In the genomic region with DNA sequence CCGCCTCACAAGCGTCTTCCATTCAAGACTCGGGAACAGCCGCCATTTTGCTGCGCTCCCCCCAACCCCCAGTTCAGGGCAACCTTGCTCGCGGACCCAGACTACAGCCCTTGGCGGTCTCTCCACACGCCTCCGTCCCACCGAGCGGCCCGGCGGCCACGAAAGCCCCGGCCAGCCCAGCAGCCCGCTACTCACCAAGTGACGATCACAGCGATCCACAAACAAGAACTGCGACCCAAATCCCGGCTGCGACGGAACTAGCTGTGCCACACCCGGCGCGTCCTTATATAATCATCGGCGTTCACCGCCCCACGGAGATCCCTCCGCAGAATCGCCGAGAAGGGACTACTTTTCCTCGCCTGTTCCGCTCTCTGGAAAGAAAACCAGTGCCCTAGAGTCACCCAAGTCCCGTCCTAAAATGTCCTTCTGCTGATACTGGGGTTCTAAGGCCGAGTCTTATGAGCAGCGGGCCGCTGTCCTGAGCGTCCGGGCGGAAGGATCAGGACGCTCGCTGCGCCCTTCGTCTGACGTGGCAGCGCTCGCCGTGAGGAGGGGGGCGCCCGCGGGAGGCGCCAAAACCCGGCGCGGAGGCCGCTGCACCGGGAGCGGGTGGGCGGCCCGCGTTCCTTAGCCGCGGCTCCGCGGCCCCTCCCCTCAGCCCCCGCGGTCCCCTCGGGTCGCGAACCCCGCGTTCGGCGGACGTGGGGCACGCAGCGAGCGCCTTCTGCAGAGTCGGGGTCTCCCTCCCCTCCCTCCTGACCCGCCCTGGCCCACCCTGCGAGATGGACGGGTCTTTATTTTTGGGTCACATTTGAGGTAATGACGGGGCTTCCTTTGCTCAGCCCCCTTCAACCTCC, we compare ENCODE assay signal across 1 cellular context.
TF ChIP-seq lines count a peak whose summit lies in the region.

A gene (minus strand): TSS at position 259 of the 857 bp plus-strand sequence. CDS start 879 bp downstream, outside the sequence.

TF ChIP-seq in K562, 482 proteins besides CTCF, POLR2A, EP300 and RAD21 (continued from another document and continues in another):
- TF ChIP-seq, protein P1, sequence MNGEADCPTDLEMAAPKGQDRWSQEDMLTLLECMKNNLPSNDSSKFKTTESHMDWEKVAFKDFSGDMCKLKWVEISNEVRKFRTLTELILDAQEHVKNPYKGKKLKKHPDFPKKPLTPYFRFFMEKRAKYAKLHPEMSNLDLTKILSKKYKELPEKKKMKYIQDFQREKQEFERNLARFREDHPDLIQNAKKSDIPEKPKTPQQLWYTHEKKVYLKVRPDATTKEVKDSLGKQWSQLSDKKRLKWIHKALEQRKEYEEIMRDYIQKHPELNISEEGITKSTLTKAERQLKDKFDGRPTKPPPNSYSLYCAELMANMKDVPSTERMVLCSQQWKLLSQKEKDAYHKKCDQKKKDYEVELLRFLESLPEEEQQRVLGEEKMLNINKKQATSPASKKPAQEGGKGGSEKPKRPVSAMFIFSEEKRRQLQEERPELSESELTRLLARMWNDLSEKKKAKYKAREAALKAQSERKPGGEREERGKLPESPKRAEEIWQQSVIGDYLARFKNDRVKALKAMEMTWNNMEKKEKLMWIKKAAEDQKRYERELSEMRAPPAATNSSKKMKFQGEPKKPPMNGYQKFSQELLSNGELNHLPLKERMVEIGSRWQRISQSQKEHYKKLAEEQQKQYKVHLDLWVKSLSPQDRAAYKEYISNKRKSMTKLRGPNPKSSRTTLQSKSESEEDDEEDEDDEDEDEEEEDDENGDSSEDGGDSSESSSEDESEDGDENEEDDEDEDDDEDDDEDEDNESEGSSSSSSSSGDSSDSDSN (IDR thresholded peaks at IDR 0.05; ENCODE audit: borderline replicate concordance in 1 of 2, low read depth in 2 of 2, low read length in 2 of 2), result no peak
- TF ChIP-seq, protein P2, sequence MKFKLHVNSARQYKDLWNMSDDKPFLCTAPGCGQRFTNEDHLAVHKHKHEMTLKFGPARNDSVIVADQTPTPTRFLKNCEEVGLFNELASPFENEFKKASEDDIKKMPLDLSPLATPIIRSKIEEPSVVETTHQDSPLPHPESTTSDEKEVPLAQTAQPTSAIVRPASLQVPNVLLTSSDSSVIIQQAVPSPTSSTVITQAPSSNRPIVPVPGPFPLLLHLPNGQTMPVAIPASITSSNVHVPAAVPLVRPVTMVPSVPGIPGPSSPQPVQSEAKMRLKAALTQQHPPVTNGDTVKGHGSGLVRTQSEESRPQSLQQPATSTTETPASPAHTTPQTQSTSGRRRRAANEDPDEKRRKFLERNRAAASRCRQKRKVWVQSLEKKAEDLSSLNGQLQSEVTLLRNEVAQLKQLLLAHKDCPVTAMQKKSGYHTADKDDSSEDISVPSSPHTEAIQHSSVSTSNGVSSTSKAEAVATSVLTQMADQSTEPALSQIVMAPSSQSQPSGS (CRISPR knock-in tag; IDR thresholded peaks at IDR 0.05), result no peak
- TF ChIP-seq YY1 (IDR thresholded peaks at IDR 0.05; ENCODE audit: borderline replicate concordance in 1 of 3, control insufficient read depth in 1 of 3, extremely low read depth in 1 of 3, insufficient read depth in 3 of 3, insufficient read length in 1 of 3, insufficient replicate concordance in 2 of 3, low read depth in 1 of 3, low read length in 2 of 3), result peak; percentile 76 to 92 (median 86)
- no peak for TF ChIP-seq PHTF2 (CRISPR knock-in tag; IDR thresholded peaks at IDR 0.05)
- TF ChIP-seq, protein P3, sequence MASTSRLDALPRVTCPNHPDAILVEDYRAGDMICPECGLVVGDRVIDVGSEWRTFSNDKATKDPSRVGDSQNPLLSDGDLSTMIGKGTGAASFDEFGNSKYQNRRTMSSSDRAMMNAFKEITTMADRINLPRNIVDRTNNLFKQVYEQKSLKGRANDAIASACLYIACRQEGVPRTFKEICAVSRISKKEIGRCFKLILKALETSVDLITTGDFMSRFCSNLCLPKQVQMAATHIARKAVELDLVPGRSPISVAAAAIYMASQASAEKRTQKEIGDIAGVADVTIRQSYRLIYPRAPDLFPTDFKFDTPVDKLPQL (IDR thresholded peaks at IDR 0.05; ENCODE audit: extremely low read depth, insufficient read length), result peak; percentile 89
- peak; percentile 100 for TF ChIP-seq RBM22 (IDR thresholded peaks at IDR 0.05; ENCODE audit: low read depth, low read length, poor library complexity, severe bottlenecking)
- TF ChIP-seq, protein P4, sequence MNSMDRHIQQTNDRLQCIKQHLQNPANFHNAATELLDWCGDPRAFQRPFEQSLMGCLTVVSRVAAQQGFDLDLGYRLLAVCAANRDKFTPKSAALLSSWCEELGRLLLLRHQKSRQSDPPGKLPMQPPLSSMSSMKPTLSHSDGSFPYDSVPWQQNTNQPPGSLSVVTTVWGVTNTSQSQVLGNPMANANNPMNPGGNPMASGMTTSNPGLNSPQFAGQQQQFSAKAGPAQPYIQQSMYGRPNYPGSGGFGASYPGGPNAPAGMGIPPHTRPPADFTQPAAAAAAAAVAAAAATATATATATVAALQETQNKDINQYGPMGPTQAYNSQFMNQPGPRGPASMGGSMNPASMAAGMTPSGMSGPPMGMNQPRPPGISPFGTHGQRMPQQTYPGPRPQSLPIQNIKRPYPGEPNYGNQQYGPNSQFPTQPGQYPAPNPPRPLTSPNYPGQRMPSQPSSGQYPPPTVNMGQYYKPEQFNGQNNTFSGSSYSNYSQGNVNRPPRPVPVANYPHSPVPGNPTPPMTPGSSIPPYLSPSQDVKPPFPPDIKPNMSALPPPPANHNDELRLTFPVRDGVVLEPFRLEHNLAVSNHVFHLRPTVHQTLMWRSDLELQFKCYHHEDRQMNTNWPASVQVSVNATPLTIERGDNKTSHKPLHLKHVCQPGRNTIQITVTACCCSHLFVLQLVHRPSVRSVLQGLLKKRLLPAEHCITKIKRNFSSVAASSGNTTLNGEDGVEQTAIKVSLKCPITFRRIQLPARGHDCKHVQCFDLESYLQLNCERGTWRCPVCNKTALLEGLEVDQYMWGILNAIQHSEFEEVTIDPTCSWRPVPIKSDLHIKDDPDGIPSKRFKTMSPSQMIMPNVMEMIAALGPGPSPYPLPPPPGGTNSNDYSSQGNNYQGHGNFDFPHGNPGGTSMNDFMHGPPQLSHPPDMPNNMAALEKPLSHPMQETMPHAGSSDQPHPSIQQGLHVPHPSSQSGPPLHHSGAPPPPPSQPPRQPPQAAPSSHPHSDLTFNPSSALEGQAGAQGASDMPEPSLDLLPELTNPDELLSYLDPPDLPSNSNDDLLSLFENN (IDR thresholded peaks at IDR 0.05; ENCODE audit: low read depth in 2 of 2, low read length in 2 of 2), result peak in 1 of 2 experiments; percentile 85; a peak in 3 of 4 replicates
- no peak for TF ChIP-seq RBM17 (IDR thresholded peaks at IDR 0.05; ENCODE audit: borderline replicate concordance, low read depth, low read length)
- TF ChIP-seq NONO (IDR thresholded peaks at IDR 0.05; ENCODE audit: low read depth in 2 of 2, low read length in 1 of 2), result peak in 1 of 2 experiments; percentile 93; a peak in 2 of 4 replicates
- TF ChIP-seq POLR2B (IDR thresholded peaks at IDR 0.05; ENCODE audit: low read depth, partially characterized antibody), result peak; percentile 100
- TF ChIP-seq ZNF644 (tag; IDR thresholded peaks at IDR 0.05; ENCODE audit: low read depth), result peak; percentile 77; the same call in 1 of the 2 replicates
- peak; percentile 47; the same call in 1 of the 2 replicates for TF ChIP-seq RFX5 (IDR thresholded peaks at IDR 0.05; ENCODE audit: low read depth, low read length)
- TF ChIP-seq SPI1 (IDR thresholded peaks at IDR 0.05; ENCODE audit: borderline replicate concordance, low read depth, low read length), result peak; percentile 22; the same call in 1 of the 2 replicates
- TF ChIP-seq KDM5B (IDR thresholded peaks at IDR 0.05; ENCODE audit: insufficient replicate concordance, low read depth, low read length), result peak; percentile 100
- no peak for TF ChIP-seq ZNF766 (CRISPR knock-in tag; conservative IDR thresholded peaks at IDR 0.05)
- TF ChIP-seq MTA3 (IDR thresholded peaks at IDR 0.05; ENCODE audit: borderline replicate concordance), result peak; percentile 100
- TF ChIP-seq HOXB6 (CRISPR knock-in tag; IDR thresholded peaks at IDR 0.05; ENCODE audit: borderline replicate concordance), result peak; percentile 85; the same call in 1 of the 2 replicates
- TF ChIP-seq, protein P5, sequence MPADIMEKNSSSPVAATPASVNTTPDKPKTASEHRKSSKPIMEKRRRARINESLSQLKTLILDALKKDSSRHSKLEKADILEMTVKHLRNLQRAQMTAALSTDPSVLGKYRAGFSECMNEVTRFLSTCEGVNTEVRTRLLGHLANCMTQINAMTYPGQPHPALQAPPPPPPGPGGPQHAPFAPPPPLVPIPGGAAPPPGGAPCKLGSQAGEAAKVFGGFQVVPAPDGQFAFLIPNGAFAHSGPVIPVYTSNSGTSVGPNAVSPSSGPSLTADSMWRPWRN (IDR thresholded peaks at IDR 0.05; ENCODE audit: low read depth), result peak; percentile 85
- TF ChIP-seq HNRNPUL1 (IDR thresholded peaks at IDR 0.05; ENCODE audit: low read length), result 0 out of 2 replicates have a peak, but pooled peaks have one; percentile 14
- TF ChIP-seq, protein P6, sequence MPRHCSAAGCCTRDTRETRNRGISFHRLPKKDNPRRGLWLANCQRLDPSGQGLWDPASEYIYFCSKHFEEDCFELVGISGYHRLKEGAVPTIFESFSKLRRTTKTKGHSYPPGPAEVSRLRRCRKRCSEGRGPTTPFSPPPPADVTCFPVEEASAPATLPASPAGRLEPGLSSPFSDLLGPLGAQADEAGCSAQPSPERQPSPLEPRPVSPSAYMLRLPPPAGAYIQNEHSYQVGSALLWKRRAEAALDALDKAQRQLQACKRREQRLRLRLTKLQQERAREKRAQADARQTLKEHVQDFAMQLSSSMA (CRISPR knock-in tag; IDR thresholded peaks at IDR 0.05), result no peak
- TF ChIP-seq SNIP1 (IDR thresholded peaks at IDR 0.05; ENCODE audit: low read depth), result no peak
- TF ChIP-seq CBX2 (IDR thresholded peaks at IDR 0.05; ENCODE audit: insufficient read depth, low read length, poor library complexity, severe bottlenecking), result no peak
- TF ChIP-seq TEAD4 (IDR thresholded peaks at IDR 0.05; ENCODE audit: low read length), result peak; percentile 35; the same call in 1 of the 2 replicates
- TF ChIP-seq TEAD4 (CRISPR knock-in tag; IDR thresholded peaks at IDR 0.05; ENCODE audit: borderline replicate concordance), result peak; percentile 74; the same call in 1 of the 2 replicates
- no peak for TF ChIP-seq ILK (tag; IDR thresholded peaks at IDR 0.05; ENCODE audit: borderline replicate concordance, low read depth)
- no peak for TF ChIP-seq ZNF586 (CRISPR knock-in tag; conservative IDR thresholded peaks at IDR 0.05)
- TF ChIP-seq STAT5A (IDR thresholded peaks at IDR 0.05; ENCODE audit: borderline replicate concordance, low read length), result no peak
- no peak for TF ChIP-seq EP400 (IDR thresholded peaks at IDR 0.05)
- TF ChIP-seq, protein P7, sequence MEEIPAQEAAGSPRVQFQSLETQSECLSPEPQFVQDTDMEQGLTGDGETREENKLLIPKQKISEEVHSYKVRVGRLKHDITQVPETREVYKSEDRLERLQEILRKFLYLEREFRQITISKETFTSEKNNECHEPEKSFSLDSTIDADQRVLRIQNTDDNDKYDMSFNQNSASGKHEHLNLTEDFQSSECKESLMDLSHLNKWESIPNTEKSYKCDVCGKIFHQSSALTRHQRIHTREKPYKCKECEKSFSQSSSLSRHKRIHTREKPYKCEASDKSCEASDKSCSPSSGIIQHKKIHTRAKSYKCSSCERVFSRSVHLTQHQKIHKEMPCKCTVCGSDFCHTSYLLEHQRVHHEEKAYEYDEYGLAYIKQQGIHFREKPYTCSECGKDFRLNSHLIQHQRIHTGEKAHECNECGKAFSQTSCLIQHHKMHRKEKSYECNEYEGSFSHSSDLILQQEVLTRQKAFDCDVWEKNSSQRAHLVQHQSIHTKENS (CRISPR knock-in tag; IDR thresholded peaks at IDR 0.05), result 0 out of 2 replicates have a peak, but pooled peaks have one; percentile 76
- TF ChIP-seq, protein P8, sequence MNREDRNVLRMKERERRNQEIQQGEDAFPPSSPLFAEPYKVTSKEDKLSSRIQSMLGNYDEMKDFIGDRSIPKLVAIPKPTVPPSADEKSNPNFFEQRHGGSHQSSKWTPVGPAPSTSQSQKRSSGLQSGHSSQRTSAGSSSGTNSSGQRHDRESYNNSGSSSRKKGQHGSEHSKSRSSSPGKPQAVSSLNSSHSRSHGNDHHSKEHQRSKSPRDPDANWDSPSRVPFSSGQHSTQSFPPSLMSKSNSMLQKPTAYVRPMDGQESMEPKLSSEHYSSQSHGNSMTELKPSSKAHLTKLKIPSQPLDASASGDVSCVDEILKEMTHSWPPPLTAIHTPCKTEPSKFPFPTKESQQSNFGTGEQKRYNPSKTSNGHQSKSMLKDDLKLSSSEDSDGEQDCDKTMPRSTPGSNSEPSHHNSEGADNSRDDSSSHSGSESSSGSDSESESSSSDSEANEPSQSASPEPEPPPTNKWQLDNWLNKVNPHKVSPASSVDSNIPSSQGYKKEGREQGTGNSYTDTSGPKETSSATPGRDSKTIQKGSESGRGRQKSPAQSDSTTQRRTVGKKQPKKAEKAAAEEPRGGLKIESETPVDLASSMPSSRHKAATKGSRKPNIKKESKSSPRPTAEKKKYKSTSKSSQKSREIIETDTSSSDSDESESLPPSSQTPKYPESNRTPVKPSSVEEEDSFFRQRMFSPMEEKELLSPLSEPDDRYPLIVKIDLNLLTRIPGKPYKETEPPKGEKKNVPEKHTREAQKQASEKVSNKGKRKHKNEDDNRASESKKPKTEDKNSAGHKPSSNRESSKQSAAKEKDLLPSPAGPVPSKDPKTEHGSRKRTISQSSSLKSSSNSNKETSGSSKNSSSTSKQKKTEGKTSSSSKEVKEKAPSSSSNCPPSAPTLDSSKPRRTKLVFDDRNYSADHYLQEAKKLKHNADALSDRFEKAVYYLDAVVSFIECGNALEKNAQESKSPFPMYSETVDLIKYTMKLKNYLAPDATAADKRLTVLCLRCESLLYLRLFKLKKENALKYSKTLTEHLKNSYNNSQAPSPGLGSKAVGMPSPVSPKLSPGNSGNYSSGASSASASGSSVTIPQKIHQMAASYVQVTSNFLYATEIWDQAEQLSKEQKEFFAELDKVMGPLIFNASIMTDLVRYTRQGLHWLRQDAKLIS (CRISPR knock-in tag; IDR thresholded peaks at IDR 0.05), result peak; percentile 100
- no peak for TF ChIP-seq SREBF2 (CRISPR knock-in tag; IDR thresholded peaks at IDR 0.05)
- TF ChIP-seq ZNF408 (CRISPR knock-in tag; IDR thresholded peaks at IDR 0.05; ENCODE audit: low read depth), result no peak
- TF ChIP-seq BDP1 (IDR thresholded peaks at IDR 0.05; ENCODE audit: insufficient read depth, insufficient read length), result no peak
- TF ChIP-seq IRF2 (CRISPR knock-in tag; IDR thresholded peaks at IDR 0.05), result no peak
- TF ChIP-seq TAF9B (IDR thresholded peaks at IDR 0.05; ENCODE audit: partially characterized antibody), result no peak
- TF ChIP-seq NR1H2 (CRISPR knock-in tag; IDR thresholded peaks at IDR 0.05), result 0 out of 2 replicates have a peak, but pooled peaks have one; percentile 39
- no peak for TF ChIP-seq SRF (CRISPR knock-in tag; IDR thresholded peaks at IDR 0.05)
